Comparison of ENCODE assay signal across 1 cellular context in genomic region chr12:3684449-3685051, GRCh38.
TF ChIP-seq lines count a peak whose summit lies in the region.

No MANE protein-coding gene starts in this region.

TF ChIP-seq in K562, 482 proteins besides CTCF, POLR2A, EP300 and RAD21 (continued from another document):
- TF ChIP-seq, protein P1, sequence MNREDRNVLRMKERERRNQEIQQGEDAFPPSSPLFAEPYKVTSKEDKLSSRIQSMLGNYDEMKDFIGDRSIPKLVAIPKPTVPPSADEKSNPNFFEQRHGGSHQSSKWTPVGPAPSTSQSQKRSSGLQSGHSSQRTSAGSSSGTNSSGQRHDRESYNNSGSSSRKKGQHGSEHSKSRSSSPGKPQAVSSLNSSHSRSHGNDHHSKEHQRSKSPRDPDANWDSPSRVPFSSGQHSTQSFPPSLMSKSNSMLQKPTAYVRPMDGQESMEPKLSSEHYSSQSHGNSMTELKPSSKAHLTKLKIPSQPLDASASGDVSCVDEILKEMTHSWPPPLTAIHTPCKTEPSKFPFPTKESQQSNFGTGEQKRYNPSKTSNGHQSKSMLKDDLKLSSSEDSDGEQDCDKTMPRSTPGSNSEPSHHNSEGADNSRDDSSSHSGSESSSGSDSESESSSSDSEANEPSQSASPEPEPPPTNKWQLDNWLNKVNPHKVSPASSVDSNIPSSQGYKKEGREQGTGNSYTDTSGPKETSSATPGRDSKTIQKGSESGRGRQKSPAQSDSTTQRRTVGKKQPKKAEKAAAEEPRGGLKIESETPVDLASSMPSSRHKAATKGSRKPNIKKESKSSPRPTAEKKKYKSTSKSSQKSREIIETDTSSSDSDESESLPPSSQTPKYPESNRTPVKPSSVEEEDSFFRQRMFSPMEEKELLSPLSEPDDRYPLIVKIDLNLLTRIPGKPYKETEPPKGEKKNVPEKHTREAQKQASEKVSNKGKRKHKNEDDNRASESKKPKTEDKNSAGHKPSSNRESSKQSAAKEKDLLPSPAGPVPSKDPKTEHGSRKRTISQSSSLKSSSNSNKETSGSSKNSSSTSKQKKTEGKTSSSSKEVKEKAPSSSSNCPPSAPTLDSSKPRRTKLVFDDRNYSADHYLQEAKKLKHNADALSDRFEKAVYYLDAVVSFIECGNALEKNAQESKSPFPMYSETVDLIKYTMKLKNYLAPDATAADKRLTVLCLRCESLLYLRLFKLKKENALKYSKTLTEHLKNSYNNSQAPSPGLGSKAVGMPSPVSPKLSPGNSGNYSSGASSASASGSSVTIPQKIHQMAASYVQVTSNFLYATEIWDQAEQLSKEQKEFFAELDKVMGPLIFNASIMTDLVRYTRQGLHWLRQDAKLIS (CRISPR knock-in tag; IDR thresholded peaks at IDR 0.05), result no peak
- TF ChIP-seq, protein P2, sequence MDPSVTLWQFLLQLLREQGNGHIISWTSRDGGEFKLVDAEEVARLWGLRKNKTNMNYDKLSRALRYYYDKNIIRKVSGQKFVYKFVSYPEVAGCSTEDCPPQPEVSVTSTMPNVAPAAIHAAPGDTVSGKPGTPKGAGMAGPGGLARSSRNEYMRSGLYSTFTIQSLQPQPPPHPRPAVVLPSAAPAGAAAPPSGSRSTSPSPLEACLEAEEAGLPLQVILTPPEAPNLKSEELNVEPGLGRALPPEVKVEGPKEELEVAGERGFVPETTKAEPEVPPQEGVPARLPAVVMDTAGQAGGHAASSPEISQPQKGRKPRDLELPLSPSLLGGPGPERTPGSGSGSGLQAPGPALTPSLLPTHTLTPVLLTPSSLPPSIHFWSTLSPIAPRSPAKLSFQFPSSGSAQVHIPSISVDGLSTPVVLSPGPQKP (CRISPR knock-in tag; IDR thresholded peaks at IDR 0.05), result no peak
- TF ChIP-seq MEIS2 (IDR thresholded peaks at IDR 0.05; ENCODE audit: partially characterized antibody) (no peak), IRF1 (CRISPR knock-in tag; IDR thresholded peaks at IDR 0.05; ENCODE audit: borderline replicate concordance) (no peak), ZNF134 (CRISPR knock-in tag; conservative IDR thresholded peaks at IDR 0.05) (0 out of 2 replicates have a peak, but pooled peaks have one; percentile 51), DMBX1 (CRISPR knock-in tag; IDR thresholded peaks at IDR 0.05; ENCODE audit: borderline replicate concordance) (peak; percentile 96), SLC30A9 (CRISPR knock-in tag; IDR thresholded peaks at IDR 0.05) (no peak), PRDM10 (IDR thresholded peaks at IDR 0.05; ENCODE audit: partially characterized antibody) (peak; percentile 5), IFI16 (CRISPR knock-in tag; IDR thresholded peaks at IDR 0.05) (peak; percentile 64; the same call in 1 of the 2 replicates), ZNF639 (CRISPR knock-in tag; conservative IDR thresholded peaks at IDR 0.05 in 1 of 2, IDR thresholded peaks at IDR 0.05 in 1 of 2) (peak in 1 of 2 experiments; percentile 79; a peak in 2 of 4 replicates), SOX6 (IDR thresholded peaks at IDR 0.05) (peak; percentile 70), CBFA2T3 (IDR thresholded peaks at IDR 0.05) (peak; percentile 53), MAFG (tag; conservative IDR thresholded peaks at IDR 0.05) (peak; percentile 90), ZNF224 (CRISPR knock-in tag; IDR thresholded peaks at IDR 0.05) (no peak), SMAD4 (CRISPR knock-in tag; conservative IDR thresholded peaks at IDR 0.05) (peak; percentile 98), ZNF41 (CRISPR knock-in tag; conservative IDR thresholded peaks at IDR 0.05) (peak; percentile 77; the same call in 1 of the 2 replicates), PRMT5 (CRISPR knock-in tag; IDR thresholded peaks at IDR 0.05) (no peak), HDAC8 (tag; IDR thresholded peaks at IDR 0.05) (peak; percentile 69; the same call in 1 of the 2 replicates), KLF1 (tag; IDR thresholded peaks at IDR 0.05) (no peak), NR2C2 (CRISPR knock-in tag; IDR thresholded peaks at IDR 0.05) (no peak), NR2C2 (tag; IDR thresholded peaks at IDR 0.05) (peak; percentile 40; the same call in 1 of the 2 replicates), ETV1 (tag; conservative IDR thresholded peaks at IDR 0.05; ENCODE audit: low read depth) (peak; percentile 61), DPF2 (IDR thresholded peaks at IDR 0.05) (peak; percentile 24; the same call in 1 of the 2 replicates)
- TF ChIP-seq, protein P3, sequence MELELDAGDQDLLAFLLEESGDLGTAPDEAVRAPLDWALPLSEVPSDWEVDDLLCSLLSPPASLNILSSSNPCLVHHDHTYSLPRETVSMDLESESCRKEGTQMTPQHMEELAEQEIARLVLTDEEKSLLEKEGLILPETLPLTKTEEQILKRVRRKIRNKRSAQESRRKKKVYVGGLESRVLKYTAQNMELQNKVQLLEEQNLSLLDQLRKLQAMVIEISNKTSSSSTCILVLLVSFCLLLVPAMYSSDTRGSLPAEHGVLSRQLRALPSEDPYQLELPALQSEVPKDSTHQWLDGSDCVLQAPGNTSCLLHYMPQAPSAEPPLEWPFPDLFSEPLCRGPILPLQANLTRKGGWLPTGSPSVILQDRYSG (tag; conservative IDR thresholded peaks at IDR 0.05; ENCODE audit: low read depth), result peak; percentile 88
- TF ChIP-seq, protein P4, sequence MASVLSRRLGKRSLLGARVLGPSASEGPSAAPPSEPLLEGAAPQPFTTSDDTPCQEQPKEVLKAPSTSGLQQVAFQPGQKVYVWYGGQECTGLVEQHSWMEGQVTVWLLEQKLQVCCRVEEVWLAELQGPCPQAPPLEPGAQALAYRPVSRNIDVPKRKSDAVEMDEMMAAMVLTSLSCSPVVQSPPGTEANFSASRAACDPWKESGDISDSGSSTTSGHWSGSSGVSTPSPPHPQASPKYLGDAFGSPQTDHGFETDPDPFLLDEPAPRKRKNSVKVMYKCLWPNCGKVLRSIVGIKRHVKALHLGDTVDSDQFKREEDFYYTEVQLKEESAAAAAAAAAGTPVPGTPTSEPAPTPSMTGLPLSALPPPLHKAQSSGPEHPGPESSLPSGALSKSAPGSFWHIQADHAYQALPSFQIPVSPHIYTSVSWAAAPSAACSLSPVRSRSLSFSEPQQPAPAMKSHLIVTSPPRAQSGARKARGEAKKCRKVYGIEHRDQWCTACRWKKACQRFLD (CRISPR knock-in tag; IDR thresholded peaks at IDR 0.05), result peak; percentile 93
- TF ChIP-seq, protein P5, sequence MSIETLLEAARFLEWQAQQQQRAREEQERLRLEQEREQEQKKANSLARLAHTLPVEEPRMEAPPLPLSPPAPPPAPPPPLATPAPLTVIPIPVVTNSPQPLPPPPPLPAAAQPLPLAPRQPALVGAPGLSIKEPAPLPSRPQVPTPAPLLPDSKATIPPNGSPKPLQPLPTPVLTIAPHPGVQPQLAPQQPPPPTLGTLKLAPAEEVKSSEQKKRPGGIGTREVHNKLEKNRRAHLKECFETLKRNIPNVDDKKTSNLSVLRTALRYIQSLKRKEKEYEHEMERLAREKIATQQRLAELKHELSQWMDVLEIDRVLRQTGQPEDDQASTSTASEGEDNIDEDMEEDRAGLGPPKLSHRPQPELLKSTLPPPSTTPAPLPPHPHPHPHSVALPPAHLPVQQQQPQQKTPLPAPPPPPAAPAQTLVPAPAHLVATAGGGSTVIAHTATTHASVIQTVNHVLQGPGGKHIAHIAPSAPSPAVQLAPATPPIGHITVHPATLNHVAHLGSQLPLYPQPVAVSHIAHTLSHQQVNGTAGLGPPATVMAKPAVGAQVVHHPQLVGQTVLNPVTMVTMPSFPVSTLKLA (conservative IDR thresholded peaks at IDR 0.05), result peak in 1 of 2 experiments; percentile 41; a peak in 2 of 4 replicates
- TF ChIP-seq, protein P6, sequence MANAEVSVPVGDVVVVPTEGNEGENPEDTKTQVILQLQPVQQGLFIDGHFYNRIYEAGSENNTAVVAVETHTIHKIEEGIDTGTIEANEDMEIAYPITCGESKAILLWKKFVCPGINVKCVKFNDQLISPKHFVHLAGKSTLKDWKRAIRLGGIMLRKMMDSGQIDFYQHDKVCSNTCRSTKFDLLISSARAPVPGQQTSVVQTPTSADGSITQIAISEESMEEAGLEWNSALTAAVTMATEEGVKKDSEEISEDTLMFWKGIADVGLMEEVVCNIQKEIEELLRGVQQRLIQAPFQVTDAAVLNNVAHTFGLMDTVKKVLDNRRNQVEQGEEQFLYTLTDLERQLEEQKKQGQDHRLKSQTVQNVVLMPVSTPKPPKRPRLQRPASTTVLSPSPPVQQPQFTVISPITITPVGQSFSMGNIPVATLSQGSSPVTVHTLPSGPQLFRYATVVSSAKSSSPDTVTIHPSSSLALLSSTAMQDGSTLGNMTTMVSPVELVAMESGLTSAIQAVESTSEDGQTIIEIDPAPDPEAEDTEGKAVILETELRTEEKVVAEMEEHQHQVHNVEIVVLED (CRISPR knock-in tag; IDR thresholded peaks at IDR 0.05), result no peak
- TF ChIP-seq, protein P7, sequence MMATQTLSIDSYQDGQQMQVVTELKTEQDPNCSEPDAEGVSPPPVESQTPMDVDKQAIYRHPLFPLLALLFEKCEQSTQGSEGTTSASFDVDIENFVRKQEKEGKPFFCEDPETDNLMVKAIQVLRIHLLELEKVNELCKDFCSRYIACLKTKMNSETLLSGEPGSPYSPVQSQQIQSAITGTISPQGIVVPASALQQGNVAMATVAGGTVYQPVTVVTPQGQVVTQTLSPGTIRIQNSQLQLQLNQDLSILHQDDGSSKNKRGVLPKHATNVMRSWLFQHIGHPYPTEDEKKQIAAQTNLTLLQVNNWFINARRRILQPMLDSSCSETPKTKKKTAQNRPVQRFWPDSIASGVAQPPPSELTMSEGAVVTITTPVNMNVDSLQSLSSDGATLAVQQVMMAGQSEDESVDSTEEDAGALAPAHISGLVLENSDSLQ (IDR thresholded peaks at IDR 0.05), result 0 out of 2 replicates have a peak, but pooled peaks have one; percentile 15
